In the genomic region with DNA sequence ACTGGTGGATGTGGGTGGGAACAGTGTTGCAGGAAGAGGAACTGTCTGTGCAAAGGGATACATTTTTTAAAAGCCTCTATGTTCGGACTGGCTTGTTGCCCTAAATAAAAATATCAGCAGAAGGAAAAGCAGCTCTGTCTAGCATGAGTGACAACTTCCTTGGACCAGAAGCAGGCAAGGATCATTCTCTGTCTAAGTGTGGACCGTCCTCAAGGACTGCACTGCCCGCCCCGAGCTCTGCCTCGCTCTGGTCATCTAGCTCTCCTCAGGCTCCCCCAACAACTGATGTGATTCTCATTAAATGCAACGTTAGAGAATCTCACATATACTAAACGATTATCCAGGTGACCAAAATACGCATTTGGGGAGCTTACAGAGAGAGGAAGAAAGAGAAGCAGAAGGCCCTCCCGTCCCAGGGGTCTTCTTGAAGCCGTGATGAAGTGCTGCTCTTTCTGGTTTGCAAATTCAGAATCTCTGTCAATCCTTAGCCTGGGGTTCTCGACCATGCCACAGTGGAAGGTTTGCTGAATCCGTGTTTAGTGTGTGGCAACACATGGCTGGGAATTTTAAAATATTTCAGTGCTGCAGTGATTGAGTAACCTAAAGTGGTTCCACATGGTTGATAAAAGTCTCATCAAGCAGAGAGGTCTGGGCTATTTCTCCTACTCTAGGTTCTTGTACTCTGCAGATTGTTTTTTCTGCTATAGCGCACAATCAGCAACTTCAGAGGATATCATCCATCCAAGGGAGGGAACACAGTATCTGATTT, we compare ENCODE assay signal across 10 cellular contexts.
DNase-seq lines count a peak whose midpoint lies in the region; ATAC-seq and FAIRE-seq lines count a peak whose summit lies in the region.
"Had no signal": no experiment of that assay in that cellular context is flagged by ENCODE, and none has a peak within 500 bp of the region (broad histone marks: within the 10 kb centered on the region; RNA-seq: fewer than 3 reads in every experiment).

No MANE protein-coding gene starts in this region.

- no peaks in the 10 kb centered on the region for H3K27me3 Mint-ChIP-seq in activated T-helper 1 cell treated with anti-CD3 and anti-CD28 coated beads, Interleukin-12 subunit alpha, Interleukin-12 subunit beta, Interleukin-2, Interleukin-4 antibody, amounts not matched to agents 30 ng/mL and 10 ng/mL and 1 ng/mL, durations not matched to agents 14 hours and 24 hours and 36 hours (ENCODE audit: insufficient read depth)

- peak; percentile 35 for ATAC-seq in GM19397 (IDR thresholded peaks at IDR 0.05; ENCODE audit: unreplicated experiment)
- ATAC-seq in HG03108 (IDR thresholded peaks at IDR 0.05; ENCODE audit: unreplicated experiment) = peak; percentile 25
- no peak for ATAC-seq in stimulated activated naive CD8-positive, alpha-beta T cell treated with anti-CD3 and anti-CD28 coated beads, Interleukin-15, Interleukin-2, amounts not matched to agents 100 U/mL and 50 U/mL, for 24 hours

- no peak overlapping the region for H3K4me3 Mint-ChIP-seq in activated T-helper 1 cell treated with anti-CD3 and anti-CD28 coated beads, Interleukin-12 subunit alpha, Interleukin-12 subunit beta, Interleukin-2, Interleukin-4 antibody, amounts not matched to agents 30 ng/mL and 10 ng/mL and 1 ng/mL, durations not matched to agents 14 hours and 24 hours and 36 hours

- peaks cover 1% of the 10 kb centered on the region for H3K36me3 Mint-ChIP-seq in activated T-helper 1 cell treated with anti-CD3 and anti-CD28 coated beads, Interleukin-12 subunit alpha, Interleukin-12 subunit beta, Interleukin-2, Interleukin-4 antibody, amounts not matched to agents 30 ng/mL and 10 ng/mL and 1 ng/mL, durations not matched to agents 14 hours and 24 hours and 36 hours (ENCODE audit: low read depth)

- FAIRE-seq in HTR-8/SVneo (lab: Jason Lieb, UNC) = no peak

- intact Hi-C loops in activated T-helper 1 cell treated with anti-CD3 and anti-CD28 coated beads, Interleukin-12 subunit alpha, Interleukin-12 subunit beta, Interleukin-2, Interleukin-4 antibody, amounts not matched to agents 30 ng/mL and 10 ng/mL and 1 ng/mL, durations not matched to agents 14 hours and 24 hours and 36 hours (cut with micrococcal nuclease) = no loop called here

- no peaks in the 10 kb centered on the region for H3K4me1 Mint-ChIP-seq in activated T-helper 1 cell treated with anti-CD3 and anti-CD28 coated beads, Interleukin-12 subunit alpha, Interleukin-12 subunit beta, Interleukin-2, Interleukin-4 antibody, amounts not matched to agents 30 ng/mL and 10 ng/mL and 1 ng/mL, durations not matched to agents 14 hours and 24 hours and 36 hours (ENCODE audit: low read depth)

- peak; percentile 68 for DNase-seq in AG20443 (ENCODE audit: low spot score)
- peak; percentile 96 for DNase-seq in fibroblast of peridontal ligament (ENCODE audit: extremely low read depth)
- no peak for DNase-seq in stimulated activated naive CD8-positive, alpha-beta T cell treated with anti-CD3 and anti-CD28 coated beads, Interleukin-15, Interleukin-2, amounts not matched to agents 100 U/mL and 50 U/mL, for 24 hours
- DNase-seq in activated T-helper 1 cell treated with anti-CD3 and anti-CD28 coated beads, Interleukin-12 subunit alpha, Interleukin-12 subunit beta, Interleukin-2, Interleukin-4 antibody, amounts not matched to agents 30 ng/mL and 10 ng/mL and 1 ng/mL, durations not matched to agents 14 hours and 24 hours and 36 hours (ENCODE audit: low spot score) = no peak
- no peak for DNase-seq in HTR-8/SVneo (ENCODE audit: insufficient read length, low spot score)
- no peak for DNase-seq in NCI-H82 (lab: John Stamatoyannopoulos, UW)
- DNase-seq: right cardiac atrium, testis had no signal

- H3K27ac Mint-ChIP-seq in activated T-helper 1 cell treated with anti-CD3 and anti-CD28 coated beads, Interleukin-12 subunit alpha, Interleukin-12 subunit beta, Interleukin-2, Interleukin-4 antibody, amounts not matched to agents 30 ng/mL and 10 ng/mL and 1 ng/mL, durations not matched to agents 14 hours and 24 hours and 36 hours = no peak overlapping the region

- no peaks in the 10 kb centered on the region for H3K9me3 Mint-ChIP-seq in activated T-helper 1 cell treated with anti-CD3 and anti-CD28 coated beads, Interleukin-12 subunit alpha, Interleukin-12 subunit beta, Interleukin-2, Interleukin-4 antibody, amounts not matched to agents 30 ng/mL and 10 ng/mL and 1 ng/mL, durations not matched to agents 14 hours and 24 hours and 36 hours

Comparison
In these comparisons a context has a peak if more than half of its experiments do, and no peak if none do; other contexts are left out.
1. DNase-seq: peak in AG20443 (single experiment) and fibroblast of peridontal ligament (single experiment); none in stimulated activated naive CD8-positive, alpha-beta T cell treated with anti-CD3 and anti-CD28 coated beads, Interleukin-15, Interleukin-2, amounts not matched to agents 100 U/mL and 50 U/mL, for 24 hours (single experiment), activated T-helper 1 cell treated with anti-CD3 and anti-CD28 coated beads, Interleukin-12 subunit alpha, Interleukin-12 subunit beta, Interleukin-2, Interleukin-4 antibody, amounts not matched to agents 30 ng/mL and 10 ng/mL and 1 ng/mL, durations not matched to agents 14 hours and 24 hours and 36 hours (single experiment), HTR-8/SVneo (single experiment) and NCI-H82 (single experiment).